ENCODE assay signal across 8 cellular contexts in the genomic region with DNA sequence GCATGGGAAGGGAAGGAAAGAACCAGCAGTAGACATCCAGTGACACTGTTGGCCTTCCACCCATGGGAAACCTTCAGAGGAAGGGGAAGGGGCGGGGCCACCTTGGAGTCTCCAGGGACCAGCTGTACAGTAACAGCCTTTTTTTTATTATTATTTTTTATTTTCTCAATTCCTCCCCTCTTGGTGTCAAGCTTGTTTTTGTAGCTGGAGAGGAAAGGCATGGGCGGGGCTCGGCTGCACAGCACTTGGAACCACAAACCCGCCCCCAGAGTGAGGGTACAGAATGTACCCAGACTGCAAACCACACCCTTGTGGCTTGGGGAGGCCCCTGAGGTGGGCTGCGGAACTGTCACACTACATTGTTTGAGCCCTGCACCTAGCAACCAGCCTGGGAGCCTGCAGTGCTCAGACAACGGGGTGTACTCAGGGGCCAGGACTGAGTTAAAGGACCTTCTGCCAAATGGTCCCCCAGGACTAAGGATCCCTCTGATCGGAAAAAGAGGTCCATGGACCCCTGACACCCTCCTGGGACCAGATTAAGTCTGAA. TPM values are rescaled to one million over a fixed set of nuclear protein-coding genes. Genes with fewer than 3 reads are reported as not detected.
DNase-seq lines count a peak whose midpoint lies in the region; ATAC-seq and TF ChIP-seq lines count a peak whose summit lies in the region.

No MANE protein-coding gene starts in this region.

- H3K9me3 Mint-ChIP-seq in CD4-positive, alpha-beta T cell: no peaks in the 10 kb centered on the region
- no peaks in the 10 kb centered on the region for H3K9me3 Mint-ChIP-seq in central memory CD8-positive, alpha-beta T cell
- H3K9me3 Mint-ChIP-seq in naive B cell: no peaks in the 10 kb centered on the region

- peak; percentile 76 to 94 (median 86) for DNase-seq in CD4-positive, alpha-beta T cell
- DNase-seq in Jurkat, Clone E6-1 (ENCODE audit: low read depth, low spot score): peak; percentile 86
- peak; percentile 80 for DNase-seq in activated CD4-positive, CD25-positive, alpha-beta regulatory T cell treated with anti-CD3 and anti-CD28 coated beads, Interleukin-2, amount 50 U/mL, for 72 hours
- DNase-seq in central memory CD8-positive, alpha-beta T cell (ENCODE audit: low spot score in 2 of 2): peak; percentile 63 to 91
- DNase-seq in naive B cell (peak; percentile 93), LoVo (ENCODE audit: low spot score) (no peak)
- peak; percentile 88 for DNase-seq in stimulated activated naive CD8-positive, alpha-beta T cell treated with anti-CD3 and anti-CD28 coated beads, Interleukin-15, Interleukin-2, amounts not matched to agents 100 U/mL and 50 U/mL, for 24 hours

- peaks cover 5% of the 10 kb centered on the region for H3K36me3 Mint-ChIP-seq in CD4-positive, alpha-beta T cell (ENCODE audit: low read depth)
- H3K36me3 Mint-ChIP-seq in central memory CD8-positive, alpha-beta T cell (ENCODE audit: insufficient read depth): peaks cover 28% of the 10 kb centered on the region
- peaks cover 0 to 8% of the 10 kb centered on the region in 2 donors for H3K36me3 Mint-ChIP-seq in naive B cell

- POLR2A ChIA-PET in CD4-positive, alpha-beta T cell (lab: Charles Lee): interaction anchor here (0.7 to 18.0 kb wide), 15 partner anchors 11 to 152 kb away, joined by 3 to 754 read pairs (median 8); a partner anchor contains a TSS

- H3K27ac Mint-ChIP-seq in CD4-positive, alpha-beta T cell: peak overlapping the region; percentile 99
- peak overlapping the region; percentile 99 for H3K27ac Mint-ChIP-seq in central memory CD8-positive, alpha-beta T cell (ENCODE audit: low read depth)
- peak overlapping the region; percentile 98 to 100 (median 99) for H3K27ac Mint-ChIP-seq in naive B cell

- no peak overlapping the region for H3K4me3 ChIP-seq in Jurkat, Clone E6-1 (ENCODE audit: low read length)

- no peak for TF ChIP-seq CTCF in CD4-positive, alpha-beta T cell (IDR thresholded peaks at IDR 0.05)

- CTCF ChIA-PET in CD4-positive, alpha-beta T cell (lab: Charles Lee): interaction anchor here (1.6 to 8.0 kb wide), 7 partner anchors 15 to 103 kb away, joined by 8 to 261 read pairs (median 29); a partner anchor contains a TSS

- no peaks in the 10 kb centered on the region for H3K27me3 ChIP-seq in CD4-positive, alpha-beta T cell (ENCODE audit: control insufficient read depth, insufficient read depth, low read length)

- peaks cover 61% of the 10 kb centered on the region for H3K4me1 Mint-ChIP-seq in CD4-positive, alpha-beta T cell (ENCODE audit: low read depth)
- H3K4me1 Mint-ChIP-seq in central memory CD8-positive, alpha-beta T cell: peaks cover 42% of the 10 kb centered on the region
- H3K4me1 Mint-ChIP-seq in naive B cell: peaks cover 41 to 62% (median 51%) of the 10 kb centered on the region in 3 donors

- ATAC-seq in CD4-positive, alpha-beta T cell (ENCODE audit: poor library complexity): peak; percentile 68
- ATAC-seq in GM21515 (IDR thresholded peaks at IDR 0.05; ENCODE audit: unreplicated experiment): peak; percentile 84
- peak; percentile 84 for ATAC-seq in central memory CD8-positive, alpha-beta T cell (replicated peaks; ENCODE audit: extremely low read depth, poor library complexity, severe bottlenecking)
- peak; percentile 79 to 83 for ATAC-seq in naive B cell (ENCODE audit: low read depth in 2 of 2)
- peak; percentile 87 for ATAC-seq in stimulated activated naive CD8-positive, alpha-beta T cell treated with anti-CD3 and anti-CD28 coated beads, Interleukin-15, Interleukin-2, amounts not matched to agents 100 U/mL and 50 U/mL, for 24 hours

- H3K27ac ChIP-seq in CD4-positive, alpha-beta T cell (ENCODE audit: low read depth, low read length): peak overlapping the region; percentile 97

- H3K9me3 ChIP-seq in CD4-positive, alpha-beta T cell (ENCODE audit: control insufficient read depth, low read length): no peaks in the 10 kb centered on the region

- intact Hi-C loops in CD4-positive, alpha-beta T cell (cut with DNase I, micrococcal nuclease): loop anchor here (1.0 to 2.0 kb wide), 4 partner anchors 38 to 102 kb away; no protein-coding TSS in a partner anchor

- H3K4me3 Mint-ChIP-seq in CD4-positive, alpha-beta T cell: peak overlapping the region; percentile 87
- peak overlapping the region; percentile 76 for H3K4me3 Mint-ChIP-seq in central memory CD8-positive, alpha-beta T cell
- H3K4me3 Mint-ChIP-seq in naive B cell: peak overlapping the region; percentile 76 to 96 (median 90)

- H3K27me3 Mint-ChIP-seq in CD4-positive, alpha-beta T cell: no peaks in the 10 kb centered on the region
- no peaks in the 10 kb centered on the region for H3K27me3 Mint-ChIP-seq in central memory CD8-positive, alpha-beta T cell
- H3K27me3 Mint-ChIP-seq in naive B cell: peaks cover 0 to 7% (median 0%) of the 10 kb centered on the region in 3 donors

RNA-seq across cellular contexts. Expression of a gene that starts 45.7 kb away (rescaled TPM):
- total RNA-seq in CD4-positive, alpha-beta T cell: 10 to 100 TPM; 66.5 to 70.4 TPM
- polyA plus RNA-seq in Jurkat, Clone E6-1 (2012; ENCODE audit: insufficient read depth, insufficient read length): 120 TPM
- 10 to 100 TPM; 49.4 to 74.9 (median 53.8) TPM for polyA plus RNA-seq in naive B cell (ENCODE audit: low read depth in 6 of 6)
